Comparison of ENCODE assay signal across 17 cellular contexts in the genomic region with DNA sequence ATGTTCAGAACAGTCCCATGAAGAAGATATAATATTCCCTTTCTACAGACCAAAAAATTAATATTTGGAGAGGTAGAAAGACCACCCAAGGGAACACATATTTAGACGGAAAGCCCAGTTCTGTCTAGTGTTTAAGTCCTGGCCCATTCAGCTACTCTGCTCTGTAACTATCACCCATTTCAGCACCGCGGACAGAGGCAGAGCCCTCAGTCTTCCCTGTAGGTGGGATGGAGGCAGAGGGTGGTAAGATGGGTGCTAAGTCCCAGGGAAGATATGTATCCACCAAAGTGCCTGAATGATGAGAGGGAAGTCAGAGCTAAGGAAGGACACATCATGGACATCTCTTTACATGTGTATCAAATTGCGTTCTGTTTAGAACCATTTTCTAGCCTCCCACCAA. TPM values are rescaled to one million over a fixed set of nuclear protein-coding genes. Genes with fewer than 3 reads are reported as not detected.
A peak's percentile ranks its signal among the peaks of the same experiment; 100 is the strongest.
DNase-seq lines count a peak whose midpoint lies in the region; ATAC-seq and TF ChIP-seq lines count a peak whose summit lies in the region.
"Had no signal": no experiment of that assay in that cellular context is flagged by ENCODE, and none has a peak within 500 bp of the region (broad histone marks: within the 10 kb centered on the region; RNA-seq: fewer than 3 reads in every experiment).

No MANE protein-coding gene starts in this region.

- TF ChIP-seq CTCF in MM.1S (IDR thresholded peaks at IDR 0.05; ENCODE audit: low read length) (no peak), progenitor cell of endocrine pancreas (IDR thresholded peaks at IDR 0.05; ENCODE audit: unreplicated experiment) (no peak)

- H3K9ac ChIP-seq in MM.1S (ENCODE audit: low read length), result no peak overlapping the region
- H3K9ac ChIP-seq: parathyroid adenoma had no signal

- no peaks in the 10 kb centered on the region for H3K4me1 Mint-ChIP-seq in activated naive CD8-positive, alpha-beta T cell treated with anti-CD3 and anti-CD28 coated beads, Interleukin-2, amount 50 U/mL, for 24 hours
- no peaks in the 10 kb centered on the region for H3K4me1 Mint-ChIP-seq in activated naive CD8-positive, alpha-beta T cell treated with anti-CD3 and anti-CD28 coated beads for 36 hours
- no peaks in the 10 kb centered on the region for H3K4me1 Mint-ChIP-seq in progenitor cell of endocrine pancreas (ENCODE audit: low read depth)

- no peak overlapping the region for H3K4me3 Mint-ChIP-seq in activated naive CD8-positive, alpha-beta T cell treated with anti-CD3 and anti-CD28 coated beads, Interleukin-2, amount 50 U/mL, for 24 hours
- H3K4me3 Mint-ChIP-seq in activated naive CD8-positive, alpha-beta T cell treated with anti-CD3 and anti-CD28 coated beads for 36 hours, result no peak overlapping the region
- H3K4me3 Mint-ChIP-seq in progenitor cell of endocrine pancreas (ENCODE audit: low read depth), result no peak overlapping the region
- H3K4me3 Mint-ChIP-seq: stimulated activated naive CD8-positive, alpha-beta T cell treated with anti-CD3 and anti-CD28 coated beads, Interleukin-15, Interleukin-2, amounts not matched to agents 100 ng/mL and 50 ng/mL, for 24 hours had no signal

- H2AFZ ChIP-seq in MM.1S (ENCODE audit: low read length), result no peak overlapping the region
- H2AFZ ChIP-seq: parathyroid adenoma had no signal

- ATAC-seq in activated naive CD8-positive, alpha-beta T cell treated with anti-CD3 and anti-CD28 coated beads, Interleukin-2, amount 50 U/mL, for 24 hours, result no peak
- ATAC-seq in GM21576 (IDR thresholded peaks at IDR 0.05; ENCODE audit: unreplicated experiment), result no peak
- ATAC-seq: heart right ventricle had no signal

- no peaks in the 10 kb centered on the region for H3K9me2 ChIP-seq in MM.1S (replicated peaks; ENCODE audit: insufficient read depth, low read length)

- no peak overlapping the region for H3K4me2 ChIP-seq in MM.1S (ENCODE audit: low read depth, low read length)

- H4K20me1 ChIP-seq in MM.1S (ENCODE audit: insufficient read depth, low read length), result no peaks in the 10 kb centered on the region

- H3K36me3 ChIP-seq in MM.1S (replicated peaks; ENCODE audit: insufficient read depth, low read length), result no peaks in the 10 kb centered on the region
- H3K36me3 ChIP-seq: heart right ventricle had no signal

- peak; percentile 8 for DNase-seq in activated naive CD8-positive, alpha-beta T cell treated with anti-CD3 and anti-CD28 coated beads, Interleukin-2, amount 50 U/mL, for 24 hours
- DNase-seq in activated naive CD8-positive, alpha-beta T cell treated with anti-CD3 and anti-CD28 coated beads for 36 hours, result no peak
- DNase-seq in MM.1S, result peak; percentile 32
- DNase-seq in astrocyte of the hippocampus (ENCODE audit: low read depth, low spot score), result peak; percentile 10
- peak; percentile 24 for DNase-seq in progenitor cell of endocrine pancreas (ENCODE audit: low spot score, unreplicated experiment)
- DNase-seq in T1000 (lab: John Stamatoyannopoulos, UW), result no peak
- no peak for DNase-seq in NCI-H1105 (lab: John Stamatoyannopoulos, UW)
- DNase-seq: heart right ventricle; KBM-7; NCI-H226; stimulated activated CD4-positive, alpha-beta T cell treated with anti-CD3 and anti-CD28 coated beads, Interleukin-12 subunit alpha, Interleukin-12 subunit beta, amount 100 ng/mL, for 4 hours had no signal

- no peaks in the 10 kb centered on the region for H3K9me3 Mint-ChIP-seq in activated naive CD8-positive, alpha-beta T cell treated with anti-CD3 and anti-CD28 coated beads, Interleukin-2, amount 50 U/mL, for 24 hours
- H3K9me3 Mint-ChIP-seq in activated naive CD8-positive, alpha-beta T cell treated with anti-CD3 and anti-CD28 coated beads for 36 hours, result no peaks in the 10 kb centered on the region
- H3K9me3 Mint-ChIP-seq in progenitor cell of endocrine pancreas (ENCODE audit: low read depth), result no peaks in the 10 kb centered on the region
- H3K9me3 Mint-ChIP-seq: stimulated activated naive CD8-positive, alpha-beta T cell treated with anti-CD3 and anti-CD28 coated beads, Interleukin-15, Interleukin-2, amounts not matched to agents 100 ng/mL and 50 ng/mL, for 24 hours had no signal

- peaks cover 10% of the 10 kb centered on the region; the same call in 1 of the 2 replicates for H3K27me3 ChIP-seq in MM.1S (replicated peaks; ENCODE audit: insufficient read depth, low read length)

- H3K27ac ChIP-seq in MM.1S (ENCODE audit: low read length), result no peak overlapping the region
- H3K27ac ChIP-seq: heart right ventricle, parathyroid adenoma had no signal

- H3K9me3 ChIP-seq in MM.1S (replicated peaks; ENCODE audit: insufficient read depth, low read length), result no peaks in the 10 kb centered on the region
- H3K9me3 ChIP-seq: Caco-2, heart right ventricle had no signal

- H3K79me2 ChIP-seq in MM.1S (ENCODE audit: low read length), result no peaks in the 10 kb centered on the region
- H3K79me2 ChIP-seq: parathyroid adenoma had no signal

- no peaks in the 10 kb centered on the region for H3K4me1 ChIP-seq in MM.1S (ENCODE audit: low read length)
- H3K4me1 ChIP-seq: Caco-2, heart right ventricle, parathyroid adenoma had no signal

- H3F3A ChIP-seq in MM.1S (ENCODE audit: insufficient read depth, low read length), result no peaks in the 10 kb centered on the region

- H3K36me3 Mint-ChIP-seq in activated naive CD8-positive, alpha-beta T cell treated with anti-CD3 and anti-CD28 coated beads, Interleukin-2, amount 50 U/mL, for 24 hours (ENCODE audit: low read depth), result no peaks in the 10 kb centered on the region
- no peaks in the 10 kb centered on the region for H3K36me3 Mint-ChIP-seq in activated naive CD8-positive, alpha-beta T cell treated with anti-CD3 and anti-CD28 coated beads for 36 hours
- no peaks in the 10 kb centered on the region for H3K36me3 Mint-ChIP-seq in progenitor cell of endocrine pancreas (ENCODE audit: insufficient read depth)

- no peak overlapping the region for H3K27ac Mint-ChIP-seq in activated naive CD8-positive, alpha-beta T cell treated with anti-CD3 and anti-CD28 coated beads, Interleukin-2, amount 50 U/mL, for 24 hours
- no peak overlapping the region for H3K27ac Mint-ChIP-seq in activated naive CD8-positive, alpha-beta T cell treated with anti-CD3 and anti-CD28 coated beads for 36 hours
- H3K27ac Mint-ChIP-seq in progenitor cell of endocrine pancreas, result no peak overlapping the region
- H3K27ac Mint-ChIP-seq: stimulated activated naive CD8-positive, alpha-beta T cell treated with anti-CD3 and anti-CD28 coated beads, Interleukin-15, Interleukin-2, amounts not matched to agents 100 ng/mL and 50 ng/mL, for 24 hours had no signal

- no peak overlapping the region for H3K4me3 ChIP-seq in MM.1S (ENCODE audit: low read length)
- H3K4me3 ChIP-seq: heart right ventricle had no signal

- peaks cover 9% of the 10 kb centered on the region for H3K27me3 Mint-ChIP-seq in activated naive CD8-positive, alpha-beta T cell treated with anti-CD3 and anti-CD28 coated beads, Interleukin-2, amount 50 U/mL, for 24 hours
- H3K27me3 Mint-ChIP-seq in activated naive CD8-positive, alpha-beta T cell treated with anti-CD3 and anti-CD28 coated beads for 36 hours, result peaks cover 14% of the 10 kb centered on the region
- H3K27me3 Mint-ChIP-seq in progenitor cell of endocrine pancreas, result peaks cover 74% of the 10 kb centered on the region

RNA-seq across cellular contexts. Expression of gene C16orf78, which starts 27.8 kb away (rescaled TPM):
- not detected for total RNA-seq in activated naive CD8-positive, alpha-beta T cell treated with anti-CD3 and anti-CD28 coated beads for 36 hours
- not detected in 2 replicates for total RNA-seq in progenitor cell of endocrine pancreas
- total RNA-seq: Caco-2, fibroblast of lung, heart right ventricle, urinary bladder had no signal

Comparison
In these comparisons a context has a peak if more than half of its experiments do, and no peak if none do; other contexts are left out.
1. DNase-seq: peak in activated naive CD8-positive, alpha-beta T cell treated with anti-CD3 and anti-CD28 coated beads, Interleukin-2, amount 50 U/mL, for 24 hours (single experiment), MM.1S (single experiment), astrocyte of the hippocampus (single experiment) and progenitor cell of endocrine pancreas (single experiment); none in activated naive CD8-positive, alpha-beta T cell treated with anti-CD3 and anti-CD28 coated beads for 36 hours (single experiment), T1000 (single experiment) and NCI-H1105 (single experiment).